Comparison of ENCODE assay signal across 15 cellular contexts in genomic region chr5:103918668-103919367, GRCh38.
DNase-seq lines count a peak whose midpoint lies in the region; ATAC-seq and TF ChIP-seq lines count a peak whose summit lies in the region.
"Had no signal": no experiment of that assay in that cellular context is flagged by ENCODE, and none has a peak within 500 bp of the region (broad histone marks: within the 10 kb centered on the region; RNA-seq: fewer than 3 reads in every experiment).

No MANE protein-coding gene starts in this region.

- POLR2A ChIA-PET in HEK293T (lab: Yijun Ruan, JAX) = no interaction called here

- no peaks in the 10 kb centered on the region for H3K79me2 ChIP-seq in ACC112 (ENCODE audit: control insufficient read depth, insufficient read depth, low read length, unreplicated experiment)

- CTCF ChIA-PET in HEK293T (lab: Yijun Ruan, JAX) = interaction anchor here (0.6 to 1.0 kb wide), 4 partner anchors 9 to 495 kb away, joined by 3 to 4 read pairs (median 4); no protein-coding TSS in a partner anchor

- peak overlapping the region; percentile 24 for H2AFZ ChIP-seq in ACC112 (ENCODE audit: low read length, unreplicated experiment)

- no peaks in the 10 kb centered on the region for H3K27me3 ChIP-seq in ACC112 (ENCODE audit: insufficient read depth, low read length)
- H3K27me3 ChIP-seq: spleen had no signal

- no peak overlapping the region for H3K27ac ChIP-seq in ACC112 (ENCODE audit: low read depth, low read length)
- H3K27ac ChIP-seq: spleen had no signal

- H3K4me3 ChIP-seq in ACC112 (ENCODE audit: low read depth, low read length) = no peak overlapping the region
- H3K4me3 ChIP-seq: lung, spleen had no signal

- H3K36me3 ChIP-seq in ACC112 (ENCODE audit: insufficient read depth, low read length) = no peaks in the 10 kb centered on the region
- H3K36me3 ChIP-seq: spleen had no signal

- peaks cover 20% of the 10 kb centered on the region for H3K4me1 ChIP-seq in ACC112 (ENCODE audit: control insufficient read depth, insufficient read depth, low read length, unreplicated experiment)
- H3K4me1 ChIP-seq: spleen had no signal

- DNase-seq in HEK293T (ENCODE audit: extremely low spot score) (no peak), astrocyte of the hippocampus (ENCODE audit: low read depth, low spot score) (peak; percentile 92), left kidney (ENCODE audit: low read depth, low spot score) (peak; percentile 46), putamen (ENCODE audit: low spot score) (no peak), DMS153 (lab: John Stamatoyannopoulos, UW) (no peak), NCI-H2196 treated with DMSO at 0.1 percent for 48 hours (lab: John Stamatoyannopoulos, UW; ENCODE audit: unreplicated experiment) (no peak)
- DNase-seq: activated CD4-positive, alpha-beta T cell treated with anti-CD3 and anti-CD28 coated beads for 1 hour; glutamatergic neuron; H7; NCI-H446; SIG-M5; spleen had no signal

- no peak for ATAC-seq in HG02970 (IDR thresholded peaks at IDR 0.05; ENCODE audit: low FRiP score, unreplicated experiment)

TF ChIP-seq in HEK293T, 16 proteins besides CTCF, POLR2A, EP300 and RAD21:
- TF ChIP-seq CTBP1 (IDR thresholded peaks at IDR 0.05; ENCODE audit: borderline replicate concordance) (peak; percentile 47; the same call in 1 of the 2 replicates), SUZ12 (IDR thresholded peaks at IDR 0.05) (no peak), ZNF384 (IDR thresholded peaks at IDR 0.05) (peak; percentile 74)

Comparison
In these comparisons a context has a peak if more than half of its experiments do, and no peak if none do; other contexts are left out.
1. DNase-seq: peak in astrocyte of the hippocampus (single experiment) and left kidney (single experiment); none in HEK293T (single experiment), putamen (single experiment), DMS153 (single experiment) and NCI-H2196 treated with DMSO at 0.1 percent for 48 hours (single experiment).